In the genomic region with DNA sequence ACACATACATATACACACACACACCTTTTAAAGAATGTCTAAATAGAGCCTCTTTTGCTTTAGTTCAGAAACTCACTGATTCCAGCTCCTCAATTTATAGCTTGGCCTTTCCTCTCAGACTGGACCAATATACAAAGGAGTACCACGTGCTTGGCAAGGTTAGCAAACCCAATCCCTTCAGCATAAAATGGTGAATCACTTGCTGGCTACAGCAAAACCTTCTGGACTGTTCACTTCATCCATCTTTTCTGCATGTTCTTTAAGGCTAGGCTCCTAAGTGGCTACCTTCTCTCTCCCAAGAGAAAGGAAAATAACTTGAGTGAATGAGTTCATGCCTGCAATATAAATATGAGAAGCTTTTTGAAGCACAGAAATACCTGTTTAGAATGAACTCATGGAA, we compare ENCODE assay signal across 12 cellular contexts.
"Had no signal": no experiment of that assay in that cellular context is flagged by ENCODE, and none has a peak within 500 bp of the region (broad histone marks: within the 10 kb centered on the region; RNA-seq: fewer than 3 reads in every experiment).

No MANE protein-coding gene starts in this region.

- DNase-seq: activated CD4-positive, alpha-beta T cell treated with anti-CD3 and anti-CD28 coated beads for 48 hours; activated CD8-positive, alpha-beta memory T cell treated with anti-CD3 and anti-CD28 coated beads, Interleukin-2, amount 50 U/mL, for 48 hours; activated CD8-positive, alpha-beta T cell treated with anti-CD3 and anti-CD28 coated beads, Interleukin-2, amount 10 ng/mL, durations not matched to agents 7 days and 5 days; activated naive CD4-positive, alpha-beta T cell treated with Interleukin-2 at 50 U/mL for 16 hours; cerebellar nuclear complex; dermis blood vessel endothelial cell; kidney; naive B cell; stimulated activated CD4-positive, alpha-beta T cell treated with anti-CD3 and anti-CD28 coated beads, Interleukin-4, amount 100 ng/mL, for 4 hours; stimulated activated naive CD8-positive, alpha-beta T cell treated with anti-CD3 and anti-CD28 coated beads, Interleukin-15, amount 100 ng/mL, for 72 hours had no signal

- H3K27ac ChIP-seq: gastroesophageal sphincter had no signal

- H3K27me3 ChIP-seq: gastroesophageal sphincter, tibial nerve had no signal

- H3K4me3 ChIP-seq: gastroesophageal sphincter, tibial nerve had no signal

- H3K36me3 ChIP-seq: gastroesophageal sphincter had no signal

- H3K9me3 ChIP-seq: gastroesophageal sphincter had no signal
